ENCODE assay signal across 11 cellular contexts in genomic region chr6:128882560-128882959, GRCh38. TPM values are rescaled to one million over a fixed set of nuclear protein-coding genes. Genes with fewer than 3 reads are reported as not detected.
A peak's percentile ranks its signal among the peaks of the same experiment; 100 is the strongest.
DNase-seq lines count a peak whose midpoint lies in the region; ATAC-seq, FAIRE-seq and TF ChIP-seq lines count a peak whose summit lies in the region.
"Had no signal": no experiment of that assay in that cellular context is flagged by ENCODE, and none has a peak within 500 bp of the region (broad histone marks: within the 10 kb centered on the region; RNA-seq: fewer than 3 reads in every experiment).

No MANE protein-coding gene starts in this region.

- peaks cover 4 to 11% of the 10 kb centered on the region in 2 donors for H3K27me3 ChIP-seq in duodenal mucosa (ENCODE audit: control insufficient read depth in 1 of 2, insufficient read depth in 2 of 2, low read length in 2 of 2)
- H3K27me3 ChIP-seq: thyroid gland had no signal

- TF ChIP-seq CTCF in mesothelial cell of epicardium (IDR thresholded peaks at IDR 0.05; ENCODE audit: unreplicated experiment), result no peak
- TF ChIP-seq CTCF in type B pancreatic cell (conservative IDR thresholded peaks at IDR 0.05), result no peak
- TF ChIP-seq CTCF in kidney (IDR thresholded peaks at IDR 0.05; ENCODE audit: borderline replicate concordance, extremely low read depth, insufficient read depth), result no peak

- no peaks in the 10 kb centered on the region for H3K4me1 ChIP-seq in duodenal mucosa (ENCODE audit: control insufficient read depth in 1 of 2, insufficient read depth in 2 of 2, low read length in 2 of 2)
- no peaks in the 10 kb centered on the region for H3K4me1 ChIP-seq in kidney (ENCODE audit: control insufficient read depth in 1 of 2, insufficient read depth in 1 of 2, low read depth in 1 of 2, low read length in 2 of 2)
- H3K4me1 ChIP-seq: thyroid gland had no signal

- H3K27ac Mint-ChIP-seq in mesothelial cell of epicardium (peak overlapping the region; percentile 87), type B pancreatic cell (peak overlapping the region; percentile 3)

- H3K4me3 ChIP-seq in duodenal mucosa (ENCODE audit: low read depth in 1 of 2, low read length in 2 of 2) (peak overlapping the region; percentile 61 to 66), kidney (ENCODE audit: low read length in 2 of 2) (peak overlapping the region in 1 of 2 donors; percentile 59)

- H3K9me3 Mint-ChIP-seq in mesothelial cell of epicardium (no peaks in the 10 kb centered on the region), type B pancreatic cell (no peaks in the 10 kb centered on the region)

- H3K36me3 ChIP-seq in duodenal mucosa (ENCODE audit: control insufficient read depth in 1 of 2, insufficient read depth in 2 of 2, low read length in 2 of 2), result no peaks in the 10 kb centered on the region
- no peaks in the 10 kb centered on the region for H3K36me3 ChIP-seq in kidney (ENCODE audit: control insufficient read depth in 1 of 2, insufficient read depth in 2 of 2, low read length in 2 of 2)
- H3K36me3 ChIP-seq: thyroid gland had no signal

- intact Hi-C loops in kidney (cut with DNase I), result no loop called here

- no peak for FAIRE-seq in kidney (lab: Jason Lieb, UNC)

- ATAC-seq in HG03039 (IDR thresholded peaks at IDR 0.05; ENCODE audit: unreplicated experiment), result no peak

- H3K36me3 Mint-ChIP-seq in mesothelial cell of epicardium, result no peaks in the 10 kb centered on the region
- no peaks in the 10 kb centered on the region for H3K36me3 Mint-ChIP-seq in type B pancreatic cell

- H3K9ac ChIP-seq in duodenal mucosa (ENCODE audit: low read depth in 1 of 2, low read length in 2 of 2), result peak overlapping the region in 1 of 2 donors; percentile 18
- no peak overlapping the region for H3K9ac ChIP-seq in kidney (ENCODE audit: low read length in 2 of 2)

- DNase-seq in NCI-H2227 treated with DMSO at 0.1 percent for 48 hours (lab: John Stamatoyannopoulos, UW) (peak; percentile 27), NCI-H2227 (lab: John Stamatoyannopoulos, UW; ENCODE audit: unreplicated experiment) (no peak), mesothelial cell of epicardium (ENCODE audit: low spot score in 2 of 2, unreplicated experiment in 2 of 2) (no peak), type B pancreatic cell (ENCODE audit: extremely low spot score, unreplicated experiment) (no peak), kidney (no peak), NCI-H187 treated with DMSO at 0.1 percent for 48 hours (lab: John Stamatoyannopoulos, UW) (no peak)
- DNase-seq: activated T-cell treated with anti-CD3 and anti-CD28 coated beads for 4 hours, NCI-H1417 had no signal

- H3K9me3 ChIP-seq in duodenal mucosa (ENCODE audit: control insufficient read depth in 1 of 2, low read length in 2 of 2) (no peaks in the 10 kb centered on the region), kidney (ENCODE audit: control insufficient read depth in 1 of 2, low read length in 2 of 2) (no peaks in the 10 kb centered on the region)
- H3K9me3 ChIP-seq: thyroid gland had no signal

- H3K27ac ChIP-seq in duodenal mucosa (ENCODE audit: low read depth, low read length), result no peak overlapping the region
- no peak overlapping the region for H3K27ac ChIP-seq in kidney (ENCODE audit: low read depth in 2 of 2, low read length in 2 of 2)

- H3K27me3 Mint-ChIP-seq in mesothelial cell of epicardium (ENCODE audit: low read depth), result no peaks in the 10 kb centered on the region
- peaks cover 28% of the 10 kb centered on the region for H3K27me3 Mint-ChIP-seq in type B pancreatic cell

- H3K4me1 Mint-ChIP-seq in mesothelial cell of epicardium (peaks cover 29% of the 10 kb centered on the region), type B pancreatic cell (ENCODE audit: unreplicated experiment) (peaks cover 7% of the 10 kb centered on the region)

- peak overlapping the region; percentile 82 for H3K4me3 Mint-ChIP-seq in mesothelial cell of epicardium
- H3K4me3 Mint-ChIP-seq in type B pancreatic cell, result peak overlapping the region; percentile 90

RNA-seq across cellular contexts. Expression of gene LAMA2, which starts 0.4 kb away (rescaled TPM):
- total RNA-seq in mesothelial cell of epicardium (56.8 to 70.0 TPM (median 63.2 TPM) in 3 replicates), type B pancreatic cell (ENCODE audit: low replicate concordance) (0.76 and 54.0 TPM in 2 replicates), kidney (20.8 TPM)
- 2.2 TPM for polyA plus RNA-seq in kidney (ENCODE audit: insufficient read depth, low read depth, low replicate concordance)
